Comparison of ENCODE assay signal across 1 cellular context in genomic region chr22:46335201-46336118, GRCh38.
TF ChIP-seq lines count a peak whose summit lies in the region.

A gene with protein sequence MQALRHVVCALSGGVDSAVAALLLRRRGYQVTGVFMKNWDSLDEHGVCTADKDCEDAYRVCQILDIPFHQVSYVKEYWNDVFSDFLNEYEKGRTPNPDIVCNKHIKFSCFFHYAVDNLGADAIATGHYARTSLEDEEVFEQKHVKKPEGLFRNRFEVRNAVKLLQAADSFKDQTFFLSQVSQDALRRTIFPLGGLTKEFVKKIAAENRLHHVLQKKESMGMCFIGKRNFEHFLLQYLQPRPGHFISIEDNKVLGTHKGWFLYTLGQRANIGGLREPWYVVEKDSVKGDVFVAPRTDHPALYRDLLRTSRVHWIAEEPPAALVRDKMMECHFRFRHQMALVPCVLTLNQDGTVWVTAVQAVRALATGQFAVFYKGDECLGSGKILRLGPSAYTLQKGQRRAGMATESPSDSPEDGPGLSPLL (plus strand): TSS chr22:46335714. CDS start chr22:46335765, 51 bp downstream.

TF ChIP-seq in HCT116, 20 proteins besides CTCF, POLR2A, EP300 and RAD21 (continued from another document):
- TF ChIP-seq, protein P1, sequence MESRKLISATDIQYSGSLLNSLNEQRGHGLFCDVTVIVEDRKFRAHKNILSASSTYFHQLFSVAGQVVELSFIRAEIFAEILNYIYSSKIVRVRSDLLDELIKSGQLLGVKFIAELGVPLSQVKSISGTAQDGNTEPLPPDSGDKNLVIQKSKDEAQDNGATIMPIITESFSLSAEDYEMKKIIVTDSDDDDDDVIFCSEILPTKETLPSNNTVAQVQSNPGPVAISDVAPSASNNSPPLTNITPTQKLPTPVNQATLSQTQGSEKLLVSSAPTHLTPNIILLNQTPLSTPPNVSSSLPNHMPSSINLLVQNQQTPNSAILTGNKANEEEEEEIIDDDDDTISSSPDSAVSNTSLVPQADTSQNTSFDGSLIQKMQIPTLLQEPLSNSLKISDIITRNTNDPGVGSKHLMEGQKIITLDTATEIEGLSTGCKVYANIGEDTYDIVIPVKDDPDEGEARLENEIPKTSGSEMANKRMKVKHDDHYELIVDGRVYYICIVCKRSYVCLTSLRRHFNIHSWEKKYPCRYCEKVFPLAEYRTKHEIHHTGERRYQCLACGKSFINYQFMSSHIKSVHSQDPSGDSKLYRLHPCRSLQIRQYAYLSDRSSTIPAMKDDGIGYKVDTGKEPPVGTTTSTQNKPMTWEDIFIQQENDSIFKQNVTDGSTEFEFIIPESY (IDR thresholded peaks at IDR 0.05; ENCODE audit: extremely low read depth, insufficient replicate concordance, low read length): peak; percentile 56
- TF ChIP-seq TCF7L2 (IDR thresholded peaks at IDR 0.05; ENCODE audit: borderline replicate concordance, extremely low read depth, insufficient read depth, insufficient read length) (no peak), EGR1 (IDR thresholded peaks at IDR 0.05; ENCODE audit: low read depth) (no peak)
